ENCODE assay signal across 7 cellular contexts in genomic region chr5:94049307-94049922, GRCh38.
DNase-seq lines count a peak whose midpoint lies in the region; ATAC-seq and TF ChIP-seq lines count a peak whose summit lies in the region.
"Not testable (repeated sequence)": the region's sequence is repeated elsewhere in the genome, so short reads cannot be mapped to it uniquely, and the experiment has no call there.

No MANE protein-coding gene starts in this region.

- TF ChIP-seq CTCF in GM12865 (IDR thresholded peaks at IDR 0.05; ENCODE audit: insufficient read depth, low read depth, low read length, missing control alignments) = not testable (repeated sequence)

- DNase-seq in GM12865 (ENCODE audit: low read depth) = peak; percentile 35

- not testable (repeated sequence) for H3K4me3 ChIP-seq in GM12865 (ENCODE audit: low read depth, low read length)

- peak; percentile 74 for ATAC-seq in GM19023 (IDR thresholded peaks at IDR 0.05; ENCODE audit: unreplicated experiment)
- peak; percentile 31 for ATAC-seq in GM21423 (IDR thresholded peaks at IDR 0.05; ENCODE audit: unreplicated experiment)
- peak; percentile 62 for ATAC-seq in GM21825 (IDR thresholded peaks at IDR 0.05; ENCODE audit: unreplicated experiment)
- peak; percentile 56 for ATAC-seq in HG02798 (IDR thresholded peaks at IDR 0.05; ENCODE audit: poor library complexity, unreplicated experiment)
- peak; percentile 65 for ATAC-seq in HG03039 (IDR thresholded peaks at IDR 0.05; ENCODE audit: unreplicated experiment)
- ATAC-seq in HG03460 (IDR thresholded peaks at IDR 0.05; ENCODE audit: unreplicated experiment) = peak; percentile 49
